In the genomic region with DNA sequence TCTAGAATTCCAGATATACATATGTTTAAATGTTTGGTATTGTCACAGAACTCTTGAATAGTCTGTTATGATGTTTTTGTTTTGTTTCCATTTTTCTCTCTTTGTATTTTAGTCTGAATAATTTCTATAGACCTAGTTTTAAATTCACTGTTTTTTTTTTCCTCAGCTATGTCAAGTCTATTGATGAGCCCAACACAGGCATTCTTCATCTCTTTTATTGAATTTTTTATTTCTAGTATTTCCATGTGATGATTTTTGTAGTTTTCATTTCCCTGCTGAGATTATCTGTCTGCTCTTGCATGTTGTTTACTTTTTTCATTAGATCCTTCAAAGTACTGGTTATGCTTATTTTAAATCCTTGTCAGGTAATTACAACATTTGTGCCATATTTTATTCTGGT, we compare ENCODE assay signal across 7 cellular contexts.
"Had no signal": no experiment of that assay in that cellular context is flagged by ENCODE, and none has a peak within 500 bp of the region (broad histone marks: within the 10 kb centered on the region; RNA-seq: fewer than 3 reads in every experiment).

No MANE protein-coding gene starts in this region.

- ATAC-seq: HepG2, K562 had no signal

- H3K4me2 ChIP-seq: KMS-11 had no signal

- DNase-seq: IMR-90, KBM-7, KG1 had no signal

- H3K9ac ChIP-seq: KMS-11 had no signal

- H3K4me3 ChIP-seq: K562 had no signal

- H3K27ac ChIP-seq: HL-60, KMS-11 had no signal
